8 cellular contexts compared by ENCODE assay signal in the genomic region with DNA sequence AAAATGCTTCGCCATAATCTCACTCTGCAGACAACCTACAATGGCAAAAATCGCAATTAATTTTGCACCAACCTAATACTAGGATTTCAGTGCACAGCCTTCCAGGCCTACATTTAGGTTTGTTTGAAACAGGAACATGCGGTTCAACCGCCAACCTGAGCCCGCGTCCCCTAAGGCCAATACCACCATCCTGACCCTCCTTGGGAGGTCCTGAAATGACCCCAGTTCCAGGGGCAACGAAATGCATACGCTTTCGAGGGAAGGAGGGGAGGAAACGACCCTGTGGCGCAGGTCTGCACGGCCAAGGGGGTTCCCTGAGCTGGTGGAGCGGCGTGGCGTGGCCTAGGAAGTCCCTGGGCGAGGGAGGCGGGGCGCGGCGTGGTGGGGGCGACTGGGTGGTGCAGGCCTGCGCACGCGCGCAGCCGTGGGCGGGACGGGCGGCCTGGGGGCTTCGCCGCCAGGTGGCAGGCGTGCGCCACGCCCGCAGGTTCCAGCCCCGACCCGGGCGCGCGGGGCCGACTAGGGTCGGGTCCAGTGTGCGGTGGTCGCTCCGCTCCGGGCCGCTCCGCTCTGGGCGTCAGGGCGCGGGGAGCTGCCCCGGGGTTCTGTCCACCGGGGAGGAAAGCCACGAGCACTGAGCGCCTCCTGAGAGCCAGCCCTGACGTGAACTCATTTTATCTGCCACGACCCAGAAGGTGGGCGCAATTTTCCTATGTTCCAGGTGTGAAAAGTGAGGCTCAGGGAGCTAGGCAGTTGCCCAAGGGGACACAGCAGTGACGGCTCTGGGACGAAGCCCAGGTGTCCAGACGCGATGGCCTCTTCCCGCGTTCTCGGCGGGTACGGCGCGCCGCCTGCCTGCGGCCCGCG.
DNase-seq lines count a peak whose midpoint lies in the region; ATAC-seq and TF ChIP-seq lines count a peak whose summit lies in the region.

No MANE protein-coding gene starts in this region.

- DNase-seq in SHP77 (lab: John Stamatoyannopoulos, UW) (peak; percentile 34 to 36), SHP77 treated with DMSO at 0.1 percent for 48 hours (lab: John Stamatoyannopoulos, UW) (no peak), NCI-H2171 (lab: John Stamatoyannopoulos, UW) (peak; percentile 41), WERI-Rb-1 (peak; percentile 90), breast epithelium (ENCODE audit: low spot score in 2 of 2) (peak; percentile 66 to 79), immature natural killer cell (peak; percentile 90 to 91 (median 90))
- peak; percentile 87 to 93 for DNase-seq in stimulated activated CD4-positive, alpha-beta T cell treated with anti-CD3 and anti-CD28 coated beads, Interleukin-12 subunit alpha, Interleukin-12 subunit beta, amount 100 ng/mL, for 24 hours (ENCODE audit: low read depth in 2 of 2)

- peaks cover 2 to 8% (median 4%) of the 10 kb centered on the region in 3 donors for H3K27me3 Mint-ChIP-seq in immature natural killer cell (ENCODE audit: low read depth in 3 of 3)

- H3K9me3 ChIP-seq in WERI-Rb-1 (ENCODE audit: severe bottlenecking) (no peaks in the 10 kb centered on the region), breast epithelium (no peaks in the 10 kb centered on the region)

- peaks cover 0 to 22% of the 10 kb centered on the region in 2 donors for H3K4me1 ChIP-seq in breast epithelium

- H3K27ac ChIP-seq in WERI-Rb-1 = peak overlapping the region; percentile 89
- H3K27ac ChIP-seq in breast epithelium = peak overlapping the region; percentile 90 to 96

- peak overlapping the region; percentile 79 to 90 (median 85) for H3K4me3 Mint-ChIP-seq in immature natural killer cell

- intact Hi-C loops in breast epithelium (cut with DNase I; ENCODE audit: low total_unique reads) = loop anchor here (5.0 kb wide), 1 partner anchor 549 kb away; a partner anchor contains a TSS

- H3K36me3 ChIP-seq in WERI-Rb-1 (no peaks in the 10 kb centered on the region), breast epithelium (no peaks in the 10 kb centered on the region)

- peak overlapping the region; percentile 65 to 92 (median 73) for H3K27ac Mint-ChIP-seq in immature natural killer cell

- TF ChIP-seq CTCF in WERI-Rb-1 (IDR thresholded peaks at IDR 0.05; ENCODE audit: low read depth, low read length) (peak; percentile 84), breast epithelium (IDR thresholded peaks at IDR 0.05) (peak in 2 of 3 donors; percentile 39 to 94)

- no peak for TF ChIP-seq POLR2A in breast epithelium (IDR thresholded peaks at IDR 0.05)

- H3K36me3 Mint-ChIP-seq in immature natural killer cell = no peaks in the 10 kb centered on the region

- H3K27me3 ChIP-seq in WERI-Rb-1 (ENCODE audit: insufficient read depth, low read depth, severe bottlenecking) (no peaks in the 10 kb centered on the region), breast epithelium (no peaks in the 10 kb centered on the region)

- peaks cover 34% of the 10 kb centered on the region in 2 donors for H3K4me1 Mint-ChIP-seq in immature natural killer cell

- H3K4me3 ChIP-seq in WERI-Rb-1 (ENCODE audit: low read depth, low read length) = peak overlapping the region; percentile 91
- peak overlapping the region; percentile 62 to 74 (median 68) for H3K4me3 ChIP-seq in breast epithelium

- H3K9me3 Mint-ChIP-seq in immature natural killer cell = no peaks in the 10 kb centered on the region

- peak; percentile 55 for ATAC-seq in HG02973 (IDR thresholded peaks at IDR 0.05; ENCODE audit: unreplicated experiment)
